29 cellular contexts compared by ENCODE assay signal in genomic region chr16:25550647-25551046, GRCh38.
"Had no signal": no experiment of that assay in that cellular context is flagged by ENCODE, and none has a peak within 500 bp of the region (broad histone marks: within the 10 kb centered on the region; RNA-seq: fewer than 3 reads in every experiment).

No MANE protein-coding gene starts in this region.

- H3K27me3 ChIP-seq: colonic mucosa, esophagus muscularis mucosa, foreskin keratinocyte, gastrocnemius medialis, hepatocyte had no signal

- H3K9me3 ChIP-seq: colonic mucosa, esophagus muscularis mucosa, esophagus squamous epithelium, gastrocnemius medialis had no signal

- DNase-seq: colonic mucosa; cortex of kidney; dermis blood vessel endothelial cell; dorsolateral prefrontal cortex; effector CD4-positive, alpha-beta T cell; effector CD8-positive, alpha-beta T cell; effector memory CD4-positive, alpha-beta T cell; effector memory CD8-positive, alpha-beta T cell; endodermal cell; erythroblast; esophagus squamous epithelium; foreskin fibroblast; foreskin keratinocyte; foreskin melanocyte; gastrocnemius medialis; glutamatergic neuron; head of caudate nucleus; heart left ventricle; heart right ventricle had no signal

- H3K4me1 ChIP-seq: colonic mucosa, esophagus muscularis mucosa, esophagus squamous epithelium, foreskin keratinocyte, gastrocnemius medialis, gastroesophageal sphincter, heart left ventricle, heart right ventricle had no signal

- H2AFZ ChIP-seq: hepatocyte had no signal

- H3K27ac ChIP-seq: colonic mucosa, coronary artery, dorsolateral prefrontal cortex, epithelial cell of prostate, esophagus muscularis mucosa, esophagus squamous epithelium, foreskin keratinocyte, gastrocnemius medialis, gastroesophageal sphincter, heart left ventricle, heart right ventricle, hepatocyte had no signal

- H3K4me2 ChIP-seq: hepatocyte had no signal

- ATAC-seq: effector memory CD8-positive, alpha-beta T cell; esophagus mucosa; foreskin keratinocyte; gastrocnemius medialis; gastroesophageal sphincter; heart left ventricle; heart right ventricle had no signal

- H3K79me2 ChIP-seq: hepatocyte had no signal

- FAIRE-seq: colon, endometrium, endothelial cell of umbilical vein, frontal cortex had no signal

- H3K4me3 ChIP-seq: colonic mucosa, coronary artery, dorsolateral prefrontal cortex, esophagus muscularis mucosa, esophagus squamous epithelium, gastrocnemius medialis, gastroesophageal sphincter, heart left ventricle, heart right ventricle, hepatocyte had no signal

- H3K36me3 ChIP-seq: colonic mucosa, esophagus muscularis mucosa, esophagus squamous epithelium, gastrocnemius medialis, gastroesophageal sphincter, heart left ventricle, heart right ventricle had no signal
